Comparison of ENCODE assay signal across 1 cellular context in the genomic region with DNA sequence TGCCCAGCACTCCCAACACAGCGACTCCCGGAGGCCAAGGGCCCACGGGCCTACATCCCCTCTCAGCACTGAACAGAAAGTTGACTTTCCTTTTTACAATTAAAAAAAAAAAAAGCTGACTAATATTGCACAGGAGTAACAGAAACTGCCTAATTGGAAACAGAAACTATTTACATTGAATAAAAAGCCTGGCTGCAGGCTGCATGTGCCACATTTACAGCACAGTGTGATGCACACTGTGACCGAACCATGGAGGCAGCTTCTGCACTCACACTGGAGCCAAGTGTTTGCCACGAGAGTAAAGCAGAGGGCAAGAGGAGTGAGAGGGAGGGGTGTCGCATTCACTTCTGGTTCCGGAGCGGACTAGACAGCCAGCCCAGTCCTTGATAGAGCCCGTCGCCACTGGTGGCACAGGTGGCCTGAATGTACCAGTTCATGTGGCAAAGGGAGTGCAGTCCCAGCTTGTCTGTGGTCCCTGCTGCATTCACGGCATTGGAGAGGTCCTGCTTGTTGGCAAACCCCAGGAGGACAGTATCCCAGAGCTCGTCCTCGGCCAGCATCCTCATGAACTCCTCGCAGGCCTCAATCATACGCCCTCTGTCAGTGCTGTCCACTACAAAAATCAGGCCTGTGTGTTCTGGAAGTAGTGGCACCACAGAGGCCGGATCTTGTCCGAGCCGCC.
A peak's percentile ranks its signal among the peaks of the same experiment; 100 is the strongest.
TF ChIP-seq lines count a peak whose summit lies in the region.

No MANE protein-coding gene starts in this region.

TF ChIP-seq in HepG2, 621 proteins besides CTCF, POLR2A, EP300 and RAD21:
- no peak for TF ChIP-seq ZNF781 (CRISPR knock-in tag; IDR thresholded peaks at IDR 0.05; ENCODE audit: borderline replicate concordance, not compliant biosample characterization)
- TF ChIP-seq, protein P1, sequence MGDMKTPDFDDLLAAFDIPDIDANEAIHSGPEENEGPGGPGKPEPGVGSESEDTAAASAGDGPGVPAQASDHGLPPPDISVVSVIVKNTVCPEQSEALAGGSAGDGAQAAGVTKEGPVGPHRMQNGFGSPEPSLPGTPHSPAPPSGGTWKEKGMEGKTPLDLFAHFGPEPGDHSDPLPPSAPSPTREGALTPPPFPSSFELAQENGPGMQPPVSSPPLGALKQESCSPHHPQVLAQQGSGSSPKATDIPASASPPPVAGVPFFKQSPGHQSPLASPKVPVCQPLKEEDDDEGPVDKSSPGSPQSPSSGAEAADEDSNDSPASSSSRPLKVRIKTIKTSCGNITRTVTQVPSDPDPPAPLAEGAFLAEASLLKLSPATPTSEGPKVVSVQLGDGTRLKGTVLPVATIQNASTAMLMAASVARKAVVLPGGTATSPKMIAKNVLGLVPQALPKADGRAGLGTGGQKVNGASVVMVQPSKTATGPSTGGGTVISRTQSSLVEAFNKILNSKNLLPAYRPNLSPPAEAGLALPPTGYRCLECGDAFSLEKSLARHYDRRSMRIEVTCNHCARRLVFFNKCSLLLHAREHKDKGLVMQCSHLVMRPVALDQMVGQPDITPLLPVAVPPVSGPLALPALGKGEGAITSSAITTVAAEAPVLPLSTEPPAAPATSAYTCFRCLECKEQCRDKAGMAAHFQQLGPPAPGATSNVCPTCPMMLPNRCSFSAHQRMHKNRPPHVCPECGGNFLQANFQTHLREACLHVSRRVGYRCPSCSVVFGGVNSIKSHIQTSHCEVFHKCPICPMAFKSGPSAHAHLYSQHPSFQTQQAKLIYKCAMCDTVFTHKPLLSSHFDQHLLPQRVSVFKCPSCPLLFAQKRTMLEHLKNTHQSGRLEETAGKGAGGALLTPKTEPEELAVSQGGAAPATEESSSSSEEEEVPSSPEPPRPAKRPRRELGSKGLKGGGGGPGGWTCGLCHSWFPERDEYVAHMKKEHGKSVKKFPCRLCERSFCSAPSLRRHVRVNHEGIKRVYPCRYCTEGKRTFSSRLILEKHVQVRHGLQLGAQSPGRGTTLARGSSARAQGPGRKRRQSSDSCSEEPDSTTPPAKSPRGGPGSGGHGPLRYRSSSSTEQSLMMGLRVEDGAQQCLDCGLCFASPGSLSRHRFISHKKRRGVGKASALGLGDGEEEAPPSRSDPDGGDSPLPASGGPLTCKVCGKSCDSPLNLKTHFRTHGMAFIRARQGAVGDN (CRISPR knock-in tag; IDR thresholded peaks at IDR 0.05), result 0 out of 2 replicates have a peak, but pooled peaks have one; percentile 8
